12 cellular contexts compared by ENCODE assay signal in genomic region chr17:600576-601301, GRCh38.
DNase-seq lines count a peak whose midpoint lies in the region; ATAC-seq and TF ChIP-seq lines count a peak whose summit lies in the region.
"Had no signal": no experiment of that assay in that cellular context is flagged by ENCODE, and none has a peak within 500 bp of the region (broad histone marks: within the 10 kb centered on the region; RNA-seq: fewer than 3 reads in every experiment).

No MANE protein-coding gene starts in this region.

- H3K36me3 Mint-ChIP-seq in activated T-helper 17 cell treated with anti-CD3 and anti-CD28 coated beads, Interleukin-2, amount 50 U/mL, for 72 hours (ENCODE audit: low read depth), result peaks cover 33% of the 10 kb centered on the region

- no peak overlapping the region for H3K9ac ChIP-seq in trophoblast cell (ENCODE audit: low read length)

- no peaks in the 10 kb centered on the region for H3K36me3 ChIP-seq in SJCRH30
- peaks cover 1 to 7% of the 10 kb centered on the region in 2 experiments for H3K36me3 ChIP-seq in trophoblast cell (ENCODE audit: control insufficient read depth in 1 of 2, insufficient read depth in 2 of 2, low read length in 2 of 2)

- peaks cover 41% of the 10 kb centered on the region for H3K4me1 ChIP-seq in SJCRH30
- peaks cover 10 to 24% of the 10 kb centered on the region in 2 experiments for H3K4me1 ChIP-seq in trophoblast cell (ENCODE audit: control insufficient read depth in 1 of 2, insufficient read depth in 2 of 2, low read length in 2 of 2)

- WGBS in trophoblast cell (ENCODE audit: extremely low coverage, insufficient coverage, insufficient read length), result no CpG with 5 or more reads among the region's 3 CpGs

- H2BK120ac ChIP-seq in trophoblast cell (ENCODE audit: insufficient read depth, low read length, poor library complexity), result no peak overlapping the region

- H3K23ac ChIP-seq in trophoblast cell (ENCODE audit: low read length), result no peak overlapping the region

- no peaks in the 10 kb centered on the region for H3K9me3 ChIP-seq in SJCRH30 (replicated peaks)
- no peaks in the 10 kb centered on the region for H3K9me3 ChIP-seq in trophoblast cell (ENCODE audit: insufficient read depth, low read depth, low read length)

- no peak overlapping the region for H2AFZ ChIP-seq in trophoblast cell (ENCODE audit: insufficient read depth, low read length, poor library complexity)

- no peak overlapping the region for H3K4ac ChIP-seq in trophoblast cell (ENCODE audit: low read depth, low read length)

- H3K27me3 ChIP-seq in SJCRH30, result no peaks in the 10 kb centered on the region
- no peaks in the 10 kb centered on the region for H3K27me3 ChIP-seq in trophoblast cell (ENCODE audit: insufficient read depth, low read length)

- H3K27ac ChIP-seq in SJCRH30 (peak overlapping the region; percentile 81), trophoblast cell (ENCODE audit: low read depth, low read length) (peak overlapping the region; percentile 73)

- no peak overlapping the region for H3K27ac Mint-ChIP-seq in activated T-helper 17 cell treated with anti-CD3 and anti-CD28 coated beads, Interleukin-2, amount 50 U/mL, for 72 hours

- peak overlapping the region; percentile 60 for H4K91ac ChIP-seq in trophoblast cell (ENCODE audit: low read depth, low read length)

- peak overlapping the region; percentile 70 for H2BK5ac ChIP-seq in trophoblast cell (ENCODE audit: low read depth, low read length, poor library complexity)

- no peak overlapping the region for H4K12ac ChIP-seq in trophoblast cell (ENCODE audit: low read depth, low read length)

- peak overlapping the region; percentile 80 for H2BK12ac ChIP-seq in trophoblast cell (ENCODE audit: low read length)

- H2AK5ac ChIP-seq in trophoblast cell (ENCODE audit: low read length), result no peak overlapping the region

- H3K14ac ChIP-seq in trophoblast cell (ENCODE audit: low read length), result peak overlapping the region; percentile 57

- H3K4me2 ChIP-seq in trophoblast cell (ENCODE audit: low read length), result peak overlapping the region; percentile 37

- no peak overlapping the region for H3K4me3 Mint-ChIP-seq in activated T-helper 17 cell treated with anti-CD3 and anti-CD28 coated beads, Interleukin-2, amount 50 U/mL, for 72 hours

- peaks cover 5% of the 10 kb centered on the region for H3K79me1 ChIP-seq in trophoblast cell (ENCODE audit: low read length)

- H3K18ac ChIP-seq in trophoblast cell (ENCODE audit: low read length), result peak overlapping the region; percentile 73

- ATAC-seq in HG03442 (IDR thresholded peaks at IDR 0.05; ENCODE audit: unreplicated experiment), result no peak
- ATAC-seq in activated T-helper 17 cell treated with anti-CD3 and anti-CD28 coated beads, Interleukin-2, amount 50 U/mL, for 72 hours (replicated peaks), result no peak
- ATAC-seq: stimulated activated naive CD8-positive, alpha-beta T cell treated with anti-CD3 and anti-CD28 coated beads, Interleukin-15, Interleukin-2, amounts not matched to agents 100 U/mL and 50 U/mL, for 24 hours had no signal

- no peaks in the 10 kb centered on the region for H3K27me3 Mint-ChIP-seq in activated T-helper 17 cell treated with anti-CD3 and anti-CD28 coated beads, Interleukin-2, amount 50 U/mL, for 72 hours

- H4K8ac ChIP-seq in trophoblast cell (ENCODE audit: low read depth, low read length), result no peak overlapping the region

- no peak for TF ChIP-seq CTCF in fibroblast of mammary gland (conservative IDR thresholded peaks at IDR 0.05; ENCODE audit: control insufficient read depth, insufficient read depth, low read depth, low read length)

- H3K9me3 Mint-ChIP-seq in activated T-helper 17 cell treated with anti-CD3 and anti-CD28 coated beads, Interleukin-2, amount 50 U/mL, for 72 hours, result no peaks in the 10 kb centered on the region

- no peaks in the 10 kb centered on the region for H3K4me1 Mint-ChIP-seq in activated T-helper 17 cell treated with anti-CD3 and anti-CD28 coated beads, Interleukin-2, amount 50 U/mL, for 72 hours

- peak; percentile 39 for DNase-seq in AG08395 (ENCODE audit: low spot score)
- DNase-seq in SJCRH30, result no peak
- peak; percentile 35 for DNase-seq in fibroblast of mammary gland (ENCODE audit: low read depth)
- no peak for DNase-seq in trophoblast cell
- DNase-seq in UCSD-AML1 (lab: John Stamatoyannopoulos, UW; ENCODE audit: unreplicated experiment), result no peak
- no peak for DNase-seq in iPS-NIHi7 (ENCODE audit: extremely low spot score)
- DNase-seq: activated naive CD4-positive, alpha-beta T cell; NCI-H1105 treated with DMSO at 0.1 percent for 48 hours; small intestine; stimulated activated naive CD8-positive, alpha-beta T cell treated with anti-CD3 and anti-CD28 coated beads, Interleukin-15, Interleukin-2, amounts not matched to agents 100 U/mL and 50 U/mL, for 24 hours had no signal

- no peaks in the 10 kb centered on the region for H3K79me2 ChIP-seq in trophoblast cell (ENCODE audit: control insufficient read depth, insufficient read depth, low read length, poor library complexity)

- H3K4me3 ChIP-seq in SJCRH30 (peak overlapping the region; percentile 1), fibroblast of mammary gland (ENCODE audit: control insufficient read depth, low read depth, low read length) (no peak overlapping the region), trophoblast cell (ENCODE audit: low read depth, low read length) (no peak overlapping the region)

Comparison
In these comparisons a context has a peak if more than half of its experiments do, and no peak if none do; other contexts are left out.
1. DNase-seq: peak in AG08395 (single experiment) and fibroblast of mammary gland (single experiment); none in SJCRH30 (0 of 2), trophoblast cell (0 of 2), UCSD-AML1 (single experiment) and iPS-NIHi7 (single experiment).